Comparison of ENCODE assay signal across 22 cellular contexts in the genomic region with DNA sequence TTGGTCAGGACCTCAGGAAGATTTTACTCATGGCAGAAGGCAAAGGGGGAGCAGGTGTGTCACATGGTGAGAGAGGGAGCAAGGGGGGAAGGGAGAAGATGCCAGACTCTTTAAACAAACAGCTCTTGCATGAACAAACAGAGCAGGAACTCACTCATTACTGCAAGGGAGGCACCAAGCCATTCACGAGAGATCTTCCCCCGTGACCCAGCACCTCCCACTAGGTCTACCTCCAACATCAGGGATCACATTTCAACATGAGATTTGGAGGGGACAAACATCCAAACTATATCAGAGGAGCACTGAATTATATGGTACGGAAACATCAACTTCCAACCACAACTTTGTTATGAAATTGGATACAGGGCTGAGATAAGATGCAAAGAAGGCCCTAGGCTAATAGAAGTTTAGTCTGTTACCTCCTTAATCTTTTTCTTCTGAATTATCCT.
DNase-seq lines count a peak whose midpoint lies in the region; ATAC-seq and TF ChIP-seq lines count a peak whose summit lies in the region.
"Had no signal": no experiment of that assay in that cellular context is flagged by ENCODE, and none has a peak within 500 bp of the region (broad histone marks: within the 10 kb centered on the region; RNA-seq: fewer than 3 reads in every experiment).

No MANE protein-coding gene starts in this region.

- H3K4me3 ChIP-seq in Karpas-422 (ENCODE audit: low read length), result no peak overlapping the region
- H3K4me3 ChIP-seq in OCI-LY7 (ENCODE audit: low read depth, low read length, poor library complexity, severe bottlenecking), result no peak overlapping the region
- H3K4me3 ChIP-seq in mesodermal cell (ENCODE audit: extremely low read depth, insufficient read depth, low read length, poor library complexity, severe bottlenecking), result no peak overlapping the region
- H3K4me3 ChIP-seq: left lung, smooth muscle cell, stomach had no signal

- POLR2A ChIA-PET in OCI-LY7 (lab: Charles Lee), result interaction anchor here (0.6 kb wide), 1 partner anchor 388 kb away, joined by 5 read pairs; no protein-coding TSS in a partner anchor

- H3K9me2 ChIP-seq in Karpas-422 (replicated peaks; ENCODE audit: insufficient read depth, low read length) (no peaks in the 10 kb centered on the region), OCI-LY7 (ENCODE audit: insufficient read depth, low read length) (no peaks in the 10 kb centered on the region)

- no peak overlapping the region for H3K9ac ChIP-seq in Karpas-422 (ENCODE audit: low read length)

- TF ChIP-seq CTCF in OCI-LY7 (conservative IDR thresholded peaks at IDR 0.05; ENCODE audit: low read length), result no peak

- H3K4me1 ChIP-seq in Karpas-422 (ENCODE audit: low read length), result peaks cover 54% of the 10 kb centered on the region
- peaks cover 16% of the 10 kb centered on the region for H3K4me1 ChIP-seq in OCI-LY7 (ENCODE audit: insufficient read depth, low read length, poor library complexity, severe bottlenecking)
- peaks cover 38% of the 10 kb centered on the region for H3K4me1 ChIP-seq in mesodermal cell (ENCODE audit: control insufficient read depth, insufficient read depth, low read length, poor library complexity, severe bottlenecking)
- H3K4me1 ChIP-seq: BE2C, left lung, stomach had no signal

- intact Hi-C loops in OCI-LY7 (cut with micrococcal nuclease; ENCODE audit: unreplicated experiment), result no loop called here

- 37 to 53% methylated on average over 2 of the region's 3 CpGs for WGBS in mesodermal cell (ENCODE audit: insufficient coverage in 2 of 2), 2 experiments

- peak overlapping the region; percentile 79 for H3K27ac ChIP-seq in Karpas-422 (ENCODE audit: low read length)
- H3K27ac ChIP-seq in OCI-LY7 (ENCODE audit: low read depth, low read length, poor library complexity, severe bottlenecking), result no peak overlapping the region
- H3K27ac ChIP-seq in mesodermal cell (ENCODE audit: low read depth, low read length, severe bottlenecking), result peak overlapping the region; percentile 53
- H3K27ac ChIP-seq: left lung, stomach had no signal

- BruUV-seq in OCI-LY7 (replicated peaks; lab: Mats Ljungman, UMichigan), result no TSS peak

- H3K79me2 ChIP-seq in Karpas-422 (ENCODE audit: low read length) (no peaks in the 10 kb centered on the region), OCI-LY7 (ENCODE audit: insufficient read depth, low read depth, low read length) (no peaks in the 10 kb centered on the region)

- H3K4me2 ChIP-seq in Karpas-422 (ENCODE audit: low read depth, low read length, poor library complexity, severe bottlenecking) (no peak overlapping the region), OCI-LY7 (ENCODE audit: low read length) (peak overlapping the region; percentile 24; the same call in 1 of the 2 replicates)
- H3K4me2 ChIP-seq: smooth muscle cell had no signal

- H3K27me3 ChIP-seq in Karpas-422 (ENCODE audit: low read length), result no peaks in the 10 kb centered on the region
- H3K27me3 ChIP-seq: BE2C, left lung, stomach had no signal

- H2AFZ ChIP-seq in Karpas-422 (ENCODE audit: low read length) (no peak overlapping the region), OCI-LY7 (ENCODE audit: low read length) (peak overlapping the region; percentile 33; the same call in 1 of the 2 replicates)

- H4K20me1 ChIP-seq in Karpas-422 (ENCODE audit: insufficient read depth, low read depth, low read length) (no peaks in the 10 kb centered on the region), OCI-LY7 (ENCODE audit: insufficient read depth, low read length) (no peaks in the 10 kb centered on the region)

- DNase-seq in DMS153 (lab: John Stamatoyannopoulos, UW), result peak; percentile 54
- DNase-seq in DMS153 treated with DMSO at 0.1 percent for 48 hours (lab: John Stamatoyannopoulos, UW; ENCODE audit: unreplicated experiment), result no peak
- DNase-seq in Karpas-422, result no peak
- no peak for DNase-seq in OCI-LY7 (ENCODE audit: low spot score)
- DNase-seq in activated CD8-positive, alpha-beta memory T cell treated with anti-CD3 and anti-CD28 coated beads for 24 hours, result no peak
- DNase-seq: 8988T; activated CD8-positive, alpha-beta T cell treated with anti-CD3 and anti-CD28 coated beads for 36 hours; activated naive CD4-positive, alpha-beta T cell treated with anti-CD3 and anti-CD28 coated beads, Interleukin-2, amount 50 U/mL, for 16 hours; activated T-cell treated with anti-CD3 and anti-CD28 coated beads, Interleukin-2, amount 50 U/mL, for 48 hours; BE2C; cerebellar nuclear complex; effector CD8-positive, alpha-beta T cell; left lung; NCI-H1105; NCI-H524 treated with DMSO at 0.1 percent for 48 hours; PC-3; stimulated activated CD4-positive, alpha-beta T cell treated with anti-CD3 and anti-CD28 coated beads, Interleukin-4, amount 100 ng/mL, for 1 hour; stomach had no signal

- CTCF ChIA-PET in OCI-LY7 (lab: Charles Lee; ENCODE audit: unreplicated experiment), result no interaction called here

- H3K36me3 ChIP-seq in Karpas-422 (ENCODE audit: insufficient read depth, low read length) (peaks cover under 1% of the 10 kb centered on the region; the same call in 1 of the 2 replicates), OCI-LY7 (ENCODE audit: insufficient read depth, low read length) (no peaks in the 10 kb centered on the region), mesodermal cell (ENCODE audit: control insufficient read depth, insufficient read depth, low read length) (no peaks in the 10 kb centered on the region)
- H3K36me3 ChIP-seq: BE2C, left lung, stomach had no signal

- ATAC-seq in GM19397 (IDR thresholded peaks at IDR 0.05; ENCODE audit: unreplicated experiment), result no peak
- no peak for ATAC-seq in HG02571 (IDR thresholded peaks at IDR 0.05; ENCODE audit: unreplicated experiment)
- ATAC-seq: activated CD8-positive, alpha-beta T cell treated with anti-CD3 and anti-CD28 coated beads for 36 hours; left lung; PC-3 had no signal

- H3K9me3 ChIP-seq in Karpas-422 (ENCODE audit: low read length) (peaks cover under 1% of the 10 kb centered on the region; the same call in 1 of the 2 replicates), OCI-LY7 (ENCODE audit: low read length) (peaks cover 2% of the 10 kb centered on the region; the same call in 1 of the 2 replicates), mesodermal cell (ENCODE audit: control insufficient read depth, low read length) (no peaks in the 10 kb centered on the region)
- H3K9me3 ChIP-seq: BE2C had no signal
